18 cellular contexts compared by ENCODE assay signal in the genomic region with DNA sequence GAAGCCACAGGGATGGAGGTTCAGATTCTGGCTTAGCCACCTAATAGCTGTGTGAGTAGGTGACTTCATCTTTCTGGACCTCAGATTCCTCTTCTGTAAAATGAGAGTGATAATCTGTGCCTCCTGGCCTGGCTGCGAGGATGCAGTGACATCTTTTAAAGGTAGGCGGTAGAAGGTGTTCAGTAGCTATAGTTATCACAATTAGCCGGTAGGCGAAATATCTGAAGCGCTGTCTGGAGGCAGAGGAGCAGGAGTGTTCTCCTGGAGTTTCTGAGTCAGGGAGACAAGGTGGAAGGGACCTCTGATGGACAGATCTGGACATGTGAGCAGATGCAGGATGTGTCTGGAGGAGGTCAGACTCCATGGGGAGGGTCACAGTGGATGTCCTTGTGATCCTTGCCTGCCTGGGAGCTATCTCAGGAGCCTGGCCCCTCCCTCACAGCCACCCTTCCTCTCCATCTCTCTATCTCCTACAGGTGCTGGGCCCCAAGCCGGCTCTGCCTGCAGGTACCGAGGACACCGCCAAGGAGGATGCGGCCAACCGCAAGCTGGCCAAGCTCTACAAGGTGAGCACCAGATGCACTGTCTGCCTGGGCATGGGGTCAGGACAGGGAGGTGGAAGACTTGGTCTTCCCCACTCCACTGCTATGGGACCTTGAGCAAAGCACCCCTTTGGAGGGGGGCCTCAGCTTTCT. TPM values are rescaled to one million over a fixed set of nuclear protein-coding genes. Genes with fewer than 3 reads are reported as not detected.
DNase-seq lines count a peak whose midpoint lies in the region; ATAC-seq and TF ChIP-seq lines count a peak whose summit lies in the region.
"Had no signal": no experiment of that assay in that cellular context is flagged by ENCODE, and none has a peak within 500 bp of the region (broad histone marks: within the 10 kb centered on the region; RNA-seq: fewer than 3 reads in every experiment).

No MANE protein-coding gene starts in this region.

- intact Hi-C loops in right cardiac atrium (cut with DNase I) (loop anchor here in 2 of 4 donors (10.0 kb wide), 2 partner anchors 81 to 99 kb away; no protein-coding TSS in a partner anchor), heart right ventricle (cut with DNase I) (loop anchor here in 4 of 10 donors (5.0 to 10.0 kb wide), 4 partner anchors 36 to 101 kb away; no protein-coding TSS in a partner anchor), spleen (cut with DNase I; ENCODE audit: low total_unique reads) (no loop called here), posterior cingulate gyrus (cut with DNase I) (no loop called here)

- H3K4me3 ChIP-seq in right cardiac atrium (ENCODE audit: low read length): no peak overlapping the region
- H3K4me3 ChIP-seq in heart right ventricle: no peak overlapping the region
- H3K4me3 ChIP-seq in spleen: no peak overlapping the region
- H3K4me3 ChIP-seq in GM23338: no peak overlapping the region
- H3K4me3 ChIP-seq: GM23248 had no signal

- TF ChIP-seq POLR2A in spleen (IDR thresholded peaks at IDR 0.05): no peak

- H3K9me3 ChIP-seq in right cardiac atrium (ENCODE audit: control insufficient read depth, low read length) (no peaks in the 10 kb centered on the region), heart right ventricle (no peaks in the 10 kb centered on the region), spleen (no peaks in the 10 kb centered on the region)

- H3K36me3 Mint-ChIP-seq in GM23338 (ENCODE audit: low read depth): peaks cover 29% of the 10 kb centered on the region; the same call in 2 of the 3 replicates

- no peaks in the 10 kb centered on the region for H3F3A ChIP-seq in GM23338 (replicated peaks; ENCODE audit: low read depth)

- H3K4me3 Mint-ChIP-seq in GM23338: no peak overlapping the region

- ATAC-seq in right cardiac atrium (no peak), heart right ventricle (no peak), GM23338 (no peak), HG03432 (IDR thresholded peaks at IDR 0.05; ENCODE audit: unreplicated experiment) (no peak), HG03139 (IDR thresholded peaks at IDR 0.05; ENCODE audit: unreplicated experiment) (no peak)
- ATAC-seq: HCT116 had no signal

- no peaks in the 10 kb centered on the region for H3K27me3 ChIP-seq in right cardiac atrium (ENCODE audit: control insufficient read depth, insufficient read depth)
- no peaks in the 10 kb centered on the region for H3K27me3 ChIP-seq in heart right ventricle
- no peaks in the 10 kb centered on the region for H3K27me3 ChIP-seq in spleen (replicated peaks in 1 of 7)
- H3K27me3 ChIP-seq in GM23338 (ENCODE audit: insufficient read depth): no peaks in the 10 kb centered on the region

- H3K27ac ChIP-seq in right cardiac atrium (ENCODE audit: low read length): no peak overlapping the region
- H3K27ac ChIP-seq in heart right ventricle: peak overlapping the region in 3 of 10 donors; percentile 10 to 24 (median 16)
- H3K27ac ChIP-seq in spleen: no peak overlapping the region
- H3K27ac ChIP-seq in GM23338 (ENCODE audit: low read depth): no peak overlapping the region
- H3K27ac ChIP-seq: GM23248 had no signal

- H3K27ac Mint-ChIP-seq in GM23338: no peak overlapping the region

- no peaks in the 10 kb centered on the region for H3K9me2 ChIP-seq in GM23338 (ENCODE audit: insufficient read depth)

- peaks cover 2% of the 10 kb centered on the region for H3K27me3 Mint-ChIP-seq in GM23338 (ENCODE audit: insufficient read depth, low read depth, poor library complexity)

- no peak overlapping the region for H2AFZ ChIP-seq in GM23338
- H2AFZ ChIP-seq: GM23248 had no signal

- no peaks in the 10 kb centered on the region for H4K20me1 ChIP-seq in GM23338 (replicated peaks; ENCODE audit: insufficient read depth)

- H3K36me3 ChIP-seq in heart right ventricle: peaks cover 7 to 100% (median 92%) of the 10 kb centered on the region in 9 donors
- peaks cover 0 to 100% (median 69%) of the 10 kb centered on the region in 6 donors for H3K36me3 ChIP-seq in spleen
- H3K36me3 ChIP-seq in GM23338 (ENCODE audit: insufficient read depth): peaks cover 3% of the 10 kb centered on the region; the same call in 1 of the 2 replicates

- 95% methylated on average over 10 of the region's 10 CpGs for WGBS in right cardiac atrium
- WGBS in heart right ventricle, 2 donors: 94 to 97% methylated on average over 10 of the region's 10 CpGs
- 95 to 98% (median 97%) methylated on average over 10 of the region's 10 CpGs for WGBS in spleen, 5 donors

- DNase-seq in right cardiac atrium (peak in 2 of 3 donors; percentile 54 to 62), heart right ventricle (no peak), islet precursor cell (peak; percentile 38), spleen (peak; percentile 63), GM23338 (ENCODE audit: low spot score) (no peak), posterior cingulate gyrus (no peak)
- DNase-seq: C1 segment of cervical spinal cord, DMS79 treated with DMSO at 0.1 percent for 48 hours, GM23248, KBM-7, NCI-H1436, NCI-H2029, NCI-H2171, NCI-H446 treated with DMSO at 0.1 percent for 48 hours, RPMI8226 had no signal

- no peaks in the 10 kb centered on the region for H3K4me1 Mint-ChIP-seq in GM23338

- no peak overlapping the region for H3K4me2 ChIP-seq in GM23338

- H3K4me1 ChIP-seq in right cardiac atrium (ENCODE audit: control insufficient read depth, insufficient read depth, low read length) (peaks cover 3% of the 10 kb centered on the region), heart right ventricle (peaks cover 4 to 89% (median 30%) of the 10 kb centered on the region in 9 donors), spleen (peaks cover 0 to 10% (median 0%) of the 10 kb centered on the region in 6 donors), GM23338 (ENCODE audit: insufficient read depth) (no peaks in the 10 kb centered on the region)

- no peaks in the 10 kb centered on the region for H3K9me3 Mint-ChIP-seq in GM23338

- no peak for TF ChIP-seq CTCF in heart right ventricle (IDR thresholded peaks at IDR 0.05)
- no peak for TF ChIP-seq CTCF in spleen (IDR thresholded peaks at IDR 0.05 in 8 of 11, conservative IDR thresholded peaks at IDR 0.05 in 3 of 11)
- no peak for TF ChIP-seq CTCF in GM23338 (conservative IDR thresholded peaks at IDR 0.05; ENCODE audit: low read depth in 2 of 2)

- no peaks in the 10 kb centered on the region for H3K79me2 ChIP-seq in GM23338 (replicated peaks; ENCODE audit: insufficient read depth)

RNA-seq across cellular contexts. Expression of a gene that starts 45.6 kb away (rescaled TPM):
- 1,000 to 10,000 TPM in 3 of 4 donors, 100 to 1,000 TPM in 1; 949 to 1,838 (median 1,489) TPM for total RNA-seq in right cardiac atrium
- polyA plus RNA-seq in right cardiac atrium: 1,813 TPM
- total RNA-seq in heart right ventricle: 100 to 1,000 TPM; 532 to 861 (median 668) TPM
- polyA plus RNA-seq in heart right ventricle: 100 to 1,000 TPM; 360 to 823 TPM
- total RNA-seq in spleen: 100 to 1,000 TPM; 165 to 432 (median 263) TPM
- 100 to 1,000 TPM; 115 to 252 (median 122) TPM for polyA plus RNA-seq in spleen
- total RNA-seq in GM23338 (2014; rRNA removed; shearing (Covaris generic)): 85.7 and 101 TPM in 2 replicates
- 30.2 and 38.3 TPM in 2 replicates for polyA plus RNA-seq in GM23338 (2016; fragmentation: Nextera tagmentation; extraction: Ambion mirVana)

RNA-seq across cellular contexts. Expression of a gene that starts 56.4 kb away (rescaled TPM):
- total RNA-seq in right cardiac atrium: 100 to 1,000 TPM; 146 to 246 (median 172) TPM
- 153 TPM for polyA plus RNA-seq in right cardiac atrium
- 100 to 1,000 TPM; 104 to 389 (median 181) TPM for total RNA-seq in heart right ventricle
- polyA plus RNA-seq in heart right ventricle: 100 to 1,000 TPM; 146 to 203 TPM
- 100 to 1,000 TPM; 265 to 493 (median 335) TPM for total RNA-seq in spleen
- 10 to 100 TPM; 42.7 to 91.6 (median 80.7) TPM for polyA plus RNA-seq in spleen
- total RNA-seq in GM23338 (2014; rRNA removed; shearing (Covaris generic)): 51.1 and 61.0 TPM in 2 replicates
- 29.4 and 30.4 TPM in 2 replicates for polyA plus RNA-seq in GM23338 (2016; fragmentation: Nextera tagmentation; extraction: Ambion mirVana)

Comparison
In these comparisons a context has a peak if more than half of its experiments do, and no peak if none do; other contexts are left out.
1. DNase-seq: peak in right cardiac atrium (2 of 3), islet precursor cell (single experiment) and spleen (single experiment); none in heart right ventricle (0 of 2), GM23338 (single experiment) and posterior cingulate gyrus (0 of 10).